In genomic region chr10:119734396-119735332, GRCh38 we compare ENCODE assay signal across 13 cellular contexts. TPM values are rescaled to one million over a fixed set of nuclear protein-coding genes. Genes with fewer than 3 reads are reported as not detected.
DNase-seq lines count a peak whose midpoint lies in the region; ATAC-seq and TF ChIP-seq lines count a peak whose summit lies in the region.
"Had no signal": no experiment of that assay in that cellular context is flagged by ENCODE, and none has a peak within 500 bp of the region (broad histone marks: within the 10 kb centered on the region; RNA-seq: fewer than 3 reads in every experiment).

No MANE protein-coding gene starts in this region.

- H3K4me1 ChIP-seq in RWPE2 (ENCODE audit: insufficient read depth, poor library complexity, severe bottlenecking) (peaks cover 36% of the 10 kb centered on the region), right cardiac atrium (ENCODE audit: control insufficient read depth, insufficient read depth, low read length) (peaks cover 2% of the 10 kb centered on the region)

- H3K27ac ChIP-seq in RWPE2 (ENCODE audit: poor library complexity, severe bottlenecking) (peak overlapping the region; percentile 12), right cardiac atrium (ENCODE audit: low read length) (no peak overlapping the region)
- H3K27ac ChIP-seq: BLaER1 treated with 17β-estradiol and CSF1 and Interleukin-3, amounts not matched to agents 10 nM and 100 nM had no signal

- H3K36me3 ChIP-seq in RWPE2 (ENCODE audit: low read depth): 0 out of 2 replicates have a peak, but pooled peaks cover 3% of the 10 kb centered on the region

- no peak overlapping the region for H3K4me3 ChIP-seq in RWPE2 (ENCODE audit: severe bottlenecking)
- H3K4me3 ChIP-seq in fibroblast of the aortic adventitia (ENCODE audit: low read depth, low read length): no peak overlapping the region
- H3K4me3 ChIP-seq in right cardiac atrium (ENCODE audit: low read length): no peak overlapping the region
- H3K4me3 ChIP-seq: BLaER1 treated with 17β-estradiol and CSF1 and Interleukin-3, amounts not matched to agents 10 nM and 100 nM had no signal

- no peaks in the 10 kb centered on the region for H3K27me3 ChIP-seq in RWPE2 (ENCODE audit: insufficient read depth, poor library complexity, severe bottlenecking)
- H3K27me3 ChIP-seq in right cardiac atrium (ENCODE audit: control insufficient read depth, insufficient read depth): no peaks in the 10 kb centered on the region
- H3K27me3 ChIP-seq: BLaER1 treated with 17β-estradiol and CSF1 and Interleukin-3, amounts not matched to agents 10 nM and 100 nM had no signal

- in situ Hi-C loops in GM13977 (cut with MboI; ENCODE audit: low pct_unique_long_range_greater_than_20kb, low sequenced_read_pairs, unreplicated experiment): no loop called here

- H3K9me3 Mint-ChIP-seq in activated naive CD8-positive, alpha-beta T cell treated with anti-CD3 and anti-CD28 coated beads for 36 hours: no peaks in the 10 kb centered on the region
- no peaks in the 10 kb centered on the region for H3K9me3 Mint-ChIP-seq in activated naive CD8-positive, alpha-beta T cell treated with anti-CD3 and anti-CD28 coated beads, Interleukin-2, amount 50 U/mL, for 24 hours
- no peaks in the 10 kb centered on the region for H3K9me3 Mint-ChIP-seq in type B pancreatic cell
- H3K9me3 Mint-ChIP-seq: nephron had no signal

- no peaks in the 10 kb centered on the region for H3K27me3 Mint-ChIP-seq in activated naive CD8-positive, alpha-beta T cell treated with anti-CD3 and anti-CD28 coated beads for 36 hours
- no peaks in the 10 kb centered on the region for H3K27me3 Mint-ChIP-seq in activated naive CD8-positive, alpha-beta T cell treated with anti-CD3 and anti-CD28 coated beads, Interleukin-2, amount 50 U/mL, for 24 hours
- no peaks in the 10 kb centered on the region for H3K27me3 Mint-ChIP-seq in type B pancreatic cell

- WGBS in right cardiac atrium: 60% methylated on average over 1 of the region's 1 CpG

- no peak for TF ChIP-seq CTCF in RWPE2 (IDR thresholded peaks at IDR 0.05; ENCODE audit: poor library complexity, severe bottlenecking)
- TF ChIP-seq CTCF in fibroblast of the aortic adventitia (IDR thresholded peaks at IDR 0.05; ENCODE audit: insufficient read depth, low read length): no peak
- no peak for TF ChIP-seq CTCF in type B pancreatic cell (conservative IDR thresholded peaks at IDR 0.05)
- no peak for TF ChIP-seq CTCF in GM13977 (IDR thresholded peaks at IDR 0.05; ENCODE audit: extremely low read depth, insufficient read depth, missing control alignments)

- H3K4me1 Mint-ChIP-seq in activated naive CD8-positive, alpha-beta T cell treated with anti-CD3 and anti-CD28 coated beads for 36 hours: peaks cover 44% of the 10 kb centered on the region
- H3K4me1 Mint-ChIP-seq in activated naive CD8-positive, alpha-beta T cell treated with anti-CD3 and anti-CD28 coated beads, Interleukin-2, amount 50 U/mL, for 24 hours: peaks cover 53% of the 10 kb centered on the region
- H3K4me1 Mint-ChIP-seq in type B pancreatic cell (ENCODE audit: unreplicated experiment): peaks cover 18% of the 10 kb centered on the region

- H3K9me3 ChIP-seq in RWPE2 (ENCODE audit: severe bottlenecking) (no peaks in the 10 kb centered on the region), right cardiac atrium (ENCODE audit: control insufficient read depth, low read length) (no peaks in the 10 kb centered on the region)
- H3K9me3 ChIP-seq: BLaER1 treated with 17β-estradiol and CSF1 and Interleukin-3, amounts not matched to agents 10 nM and 100 nM had no signal

- H3K27ac Mint-ChIP-seq in activated naive CD8-positive, alpha-beta T cell treated with anti-CD3 and anti-CD28 coated beads for 36 hours: peak overlapping the region; percentile 21
- H3K27ac Mint-ChIP-seq in activated naive CD8-positive, alpha-beta T cell treated with anti-CD3 and anti-CD28 coated beads, Interleukin-2, amount 50 U/mL, for 24 hours: no peak overlapping the region
- peak overlapping the region; percentile 48 for H3K27ac Mint-ChIP-seq in type B pancreatic cell
- H3K27ac Mint-ChIP-seq: nephron had no signal

- no peak overlapping the region for H3K4me3 Mint-ChIP-seq in activated naive CD8-positive, alpha-beta T cell treated with anti-CD3 and anti-CD28 coated beads for 36 hours
- H3K4me3 Mint-ChIP-seq in activated naive CD8-positive, alpha-beta T cell treated with anti-CD3 and anti-CD28 coated beads, Interleukin-2, amount 50 U/mL, for 24 hours: no peak overlapping the region
- H3K4me3 Mint-ChIP-seq in type B pancreatic cell: no peak overlapping the region
- H3K4me3 Mint-ChIP-seq: nephron had no signal

- intact Hi-C loops in right cardiac atrium (cut with DNase I): no loop called here

- ATAC-seq in activated naive CD8-positive, alpha-beta T cell treated with anti-CD3 and anti-CD28 coated beads, Interleukin-2, amount 50 U/mL, for 24 hours: no peak
- ATAC-seq in RWPE2 (ENCODE audit: low read depth) (peak; percentile 73), right cardiac atrium (no peak)

- H3K36me3 Mint-ChIP-seq in activated naive CD8-positive, alpha-beta T cell treated with anti-CD3 and anti-CD28 coated beads for 36 hours: peaks cover 17% of the 10 kb centered on the region
- H3K36me3 Mint-ChIP-seq in activated naive CD8-positive, alpha-beta T cell treated with anti-CD3 and anti-CD28 coated beads, Interleukin-2, amount 50 U/mL, for 24 hours (ENCODE audit: low read depth): peaks cover 9% of the 10 kb centered on the region
- no peaks in the 10 kb centered on the region for H3K36me3 Mint-ChIP-seq in type B pancreatic cell

- DNase-seq in activated naive CD8-positive, alpha-beta T cell treated with anti-CD3 and anti-CD28 coated beads for 36 hours: no peak
- no peak for DNase-seq in activated naive CD8-positive, alpha-beta T cell treated with anti-CD3 and anti-CD28 coated beads, Interleukin-2, amount 50 U/mL, for 24 hours
- DNase-seq in RWPE2 (ENCODE audit: low spot score) (no peak), fibroblast of the aortic adventitia (ENCODE audit: low read depth) (peak; percentile 50), type B pancreatic cell (ENCODE audit: extremely low spot score, unreplicated experiment) (no peak), right cardiac atrium (no peak), GM13977 (ENCODE audit: low spot score) (no peak), NCI-H2227 treated with DMSO at 0.1 percent for 48 hours (lab: John Stamatoyannopoulos, UW) (no peak)
- DNase-seq: activated CD8-positive, alpha-beta memory T cell treated with anti-CD3 and anti-CD28 coated beads, Interleukin-2, amount 50 U/mL, for 4 hours; central memory CD4-positive, alpha-beta T cell; T-helper 2 cell had no signal

RNA-seq across cellular contexts. Expression of gene INPP5F, which starts 8.8 kb away (rescaled TPM):
- 10 to 100 TPM; 19.1 to 20.2 TPM for total RNA-seq in activated naive CD8-positive, alpha-beta T cell treated with anti-CD3 and anti-CD28 coated beads for 36 hours
- total RNA-seq in fibroblast of the aortic adventitia (ENCODE audit: low replicate concordance): 14.1 and 22.2 TPM in 2 replicates
- 47.4 and 48.1 TPM in 2 replicates for total RNA-seq in type B pancreatic cell (ENCODE audit: low replicate concordance)
- 1 to 10 TPM; 4.8 to 6.4 (median 6.3) TPM for total RNA-seq in right cardiac atrium
- 3.4 TPM for polyA plus RNA-seq in right cardiac atrium
